Comparison of ENCODE assay signal across 35 cellular contexts in genomic region chr10:112338957-112339356, GRCh38. TPM values are rescaled to one million over a fixed set of nuclear protein-coding genes. Genes with fewer than 3 reads are reported as not detected.
"Had no signal": no experiment of that assay in that cellular context is flagged by ENCODE, and none has a peak within 500 bp of the region (broad histone marks: within the 10 kb centered on the region; RNA-seq: fewer than 3 reads in every experiment).

No MANE protein-coding gene starts in this region.

- DNase-seq: activated CD4-positive, alpha-beta T cell treated with anti-CD3 and anti-CD28 coated beads for 36 hours; activated CD4-positive, alpha-beta T cell treated with anti-CD3 and anti-CD28 coated beads, Interleukin-2, amount 50 U/mL, for 4 hours; activated CD4-positive, CD25-positive, alpha-beta regulatory T cell; activated naive CD4-positive, alpha-beta T cell; activated T-cell treated with anti-CD3 and anti-CD28 coated beads for 4 hours; activated T-cell treated with anti-CD3 and anti-CD28 coated beads, Interleukin-2, amount 50 U/mL, for 72 hours; anterior cingulate cortex; dermis blood vessel endothelial cell; effector CD4-positive, alpha-beta T cell; foreskin keratinocyte; heart left ventricle; mesendoderm; naive B cell; nephron progenitor cell; retina; stimulated activated CD4-positive, alpha-beta T cell treated with anti-CD3 and anti-CD28 coated beads, Interleukin-4, amount 100 ng/mL, for 24 hours; substantia nigra; T-helper 17 cell; thyroid gland had no signal

- H3K36me3 ChIP-seq: esophagus muscularis mucosa, heart left ventricle, neutrophil, thyroid gland had no signal

- H3K27me3 ChIP-seq: esophagus muscularis mucosa, heart left ventricle, neutrophil, thyroid gland had no signal

- H3K9me3 ChIP-seq: esophagus muscularis mucosa, heart left ventricle, neutrophil, thyroid gland had no signal

- H3K27ac ChIP-seq: esophagus muscularis mucosa, foreskin keratinocyte, heart left ventricle, neutrophil, skin epidermis, thyroid gland had no signal

- H3K9me3 Mint-ChIP-seq: activated T-cell treated with anti-CD3 and anti-CD28 coated beads, Interleukin-2, amount 50 U/mL, for 72 hours; central memory CD8-positive, alpha-beta T cell; naive B cell; nephron progenitor cell; stimulated activated effector memory CD8-positive, alpha-beta T cell treated with anti-CD3 and anti-CD28 coated beads, Interleukin-12 subunit alpha, Interleukin-12 subunit beta, amount 100 ng/mL, for 72 hours; stimulated activated naive CD8-positive, alpha-beta T cell treated with anti-CD3 and anti-CD28 coated beads, Interleukin-15, Interleukin-2, amounts not matched to agents 100 ng/mL and 50 ng/mL, for 24 hours had no signal

- H3K4me3 Mint-ChIP-seq: activated CD4-positive, alpha-beta T cell treated with anti-CD3 and anti-CD28 coated beads for 36 hours; activated naive CD8-positive, alpha-beta T cell; activated T-cell treated with anti-CD3 and anti-CD28 coated beads, Interleukin-2, amount 50 U/mL, for 72 hours; central memory CD8-positive, alpha-beta T cell; nephron progenitor cell; stimulated activated effector memory CD8-positive, alpha-beta T cell treated with anti-CD3 and anti-CD28 coated beads, Interleukin-12 subunit alpha, Interleukin-12 subunit beta, amount 100 ng/mL, for 72 hours; stimulated activated naive CD8-positive, alpha-beta T cell treated with anti-CD3 and anti-CD28 coated beads, Interleukin-15, Interleukin-2, amounts not matched to agents 100 ng/mL and 50 ng/mL, for 24 hours; T-helper 17 cell had no signal

- H3K4me1 ChIP-seq: esophagus muscularis mucosa, foreskin keratinocyte, heart left ventricle, thyroid gland had no signal

- H3K27ac Mint-ChIP-seq: activated CD4-positive, alpha-beta T cell treated with anti-CD3 and anti-CD28 coated beads for 36 hours; activated naive CD8-positive, alpha-beta T cell; activated T-cell treated with anti-CD3 and anti-CD28 coated beads, Interleukin-2, amount 50 U/mL, for 72 hours; nephron progenitor cell; stimulated activated effector memory CD8-positive, alpha-beta T cell treated with anti-CD3 and anti-CD28 coated beads, Interleukin-12 subunit alpha, Interleukin-12 subunit beta, amount 100 ng/mL, for 72 hours; stimulated activated naive CD8-positive, alpha-beta T cell treated with anti-CD3 and anti-CD28 coated beads, Interleukin-15, Interleukin-2, amounts not matched to agents 100 ng/mL and 50 ng/mL, for 24 hours; T-helper 17 cell had no signal

- FAIRE-seq: bronchial epithelial cell had no signal

- H3K4me1 Mint-ChIP-seq: stimulated activated effector memory CD8-positive, alpha-beta T cell treated with anti-CD3 and anti-CD28 coated beads, Interleukin-12 subunit alpha, Interleukin-12 subunit beta, amount 100 ng/mL, for 72 hours had no signal

- ATAC-seq: activated CD4-positive, alpha-beta T cell treated with anti-CD3 and anti-CD28 coated beads for 36 hours; activated T-cell treated with anti-CD3 and anti-CD28 coated beads, Interleukin-2, amount 50 U/mL, for 72 hours; foreskin keratinocyte; heart left ventricle; left lobe of liver; sciatic nerve; stimulated activated effector memory CD8-positive, alpha-beta T cell treated with anti-CD3 and anti-CD28 coated beads, Interleukin-12 subunit alpha, Interleukin-12 subunit beta, amount 100 ng/mL, for 72 hours; T-helper 17 cell had no signal

- H3K4me3 ChIP-seq: esophagus muscularis mucosa, heart left ventricle, lung, skin epidermis, thyroid gland had no signal

- H3K36me3 Mint-ChIP-seq: activated naive CD8-positive, alpha-beta T cell; naive B cell; stimulated activated effector memory CD8-positive, alpha-beta T cell treated with anti-CD3 and anti-CD28 coated beads, Interleukin-12 subunit alpha, Interleukin-12 subunit beta, amount 100 ng/mL, for 72 hours had no signal

RNA-seq across cellular contexts. Expression of gene ACSL5, which starts 35.0 kb away (rescaled TPM):
- total RNA-seq: foreskin keratinocyte had no signal
- polyA plus RNA-seq: foreskin keratinocyte had no signal

RNA-seq across cellular contexts. Expression of gene TECTB, which starts 55.8 kb away (rescaled TPM):
- total RNA-seq: activated CD4-positive, alpha-beta T cell treated with anti-CD3 and anti-CD28 coated beads for 36 hours; activated T-cell treated with anti-CD3 and anti-CD28 coated beads, Interleukin-2, amount 50 U/mL, for 72 hours; bronchial epithelial cell; dermis blood vessel endothelial cell; foreskin keratinocyte; heart left ventricle; kidney epithelial cell; lung; mononuclear cell; osteocyte; posterior vena cava; sciatic nerve; T-helper 17 cell; ureter had no signal
- polyA plus RNA-seq: foreskin keratinocyte, heart left ventricle, lung had no signal
